1 cellular context compared by ENCODE assay signal in genomic region chr15:40098489-40099261, GRCh38.
TF ChIP-seq lines count a peak whose summit lies in the region.

No MANE protein-coding gene starts in this region.

TF ChIP-seq in HEK293, 187 proteins besides CTCF, POLR2A, EP300 and RAD21 (continued from another document and continues in another):
- TF ChIP-seq ZBTB44 (tag by site-specific recombination; IDR thresholded peaks at IDR 0.05), result 0 out of 2 replicates have a peak, but pooled peaks have one; percentile 8
- TF ChIP-seq ZNF416 (tag by site-specific recombination; IDR thresholded peaks at IDR 0.05), result no peak
- peak; percentile 76 for TF ChIP-seq REST (tag by site-specific recombination; IDR thresholded peaks at IDR 0.05)
- peak; percentile 41; the same call in 1 of the 2 replicates for TF ChIP-seq ZFP69B (tag by site-specific recombination; IDR thresholded peaks at IDR 0.05)
- peak; percentile 92 for TF ChIP-seq ZBTB48 (tag by site-specific recombination; IDR thresholded peaks at IDR 0.05)
- peak; percentile 89 for TF ChIP-seq ZNF843 (tag by site-specific recombination; IDR thresholded peaks at IDR 0.05)
- peak; percentile 64 for TF ChIP-seq ZNF660 (tag by site-specific recombination; IDR thresholded peaks at IDR 0.05)
- no peak for TF ChIP-seq ZNF48 (tag by site-specific recombination; IDR thresholded peaks at IDR 0.05)
- TF ChIP-seq ZNF449 (tag by site-specific recombination; IDR thresholded peaks at IDR 0.05), result peak; percentile 42; the same call in 1 of the 2 replicates
- no peak for TF ChIP-seq ZNF112 (tag by site-specific recombination; IDR thresholded peaks at IDR 0.05)
- no peak for TF ChIP-seq ZNF140 (tag by site-specific recombination; IDR thresholded peaks at IDR 0.05)
- no peak for TF ChIP-seq ZNF529 (tag by site-specific recombination; IDR thresholded peaks at IDR 0.05; ENCODE audit: insufficient replicate concordance)
- TF ChIP-seq ZNF513 (tag by site-specific recombination; IDR thresholded peaks at IDR 0.05), result no peak
- no peak for TF ChIP-seq ZNF514 (tag by site-specific recombination; IDR thresholded peaks at IDR 0.05)
- TF ChIP-seq SCRT2 (tag by site-specific recombination; IDR thresholded peaks at IDR 0.05), result 0 out of 2 replicates have a peak, but pooled peaks have one; percentile 22
- no peak for TF ChIP-seq ZBTB49 (tag by site-specific recombination; IDR thresholded peaks at IDR 0.05; ENCODE audit: low read depth)
- TF ChIP-seq KLF7 (tag by site-specific recombination; IDR thresholded peaks at IDR 0.05; ENCODE audit: borderline replicate concordance), result peak; percentile 16; the same call in 1 of the 2 replicates
- peak; percentile 61; the same call in 1 of the 2 replicates for TF ChIP-seq ZNF394 (tag by site-specific recombination; IDR thresholded peaks at IDR 0.05; ENCODE audit: borderline replicate concordance)
- TF ChIP-seq TRIM28 (IDR thresholded peaks at IDR 0.05; ENCODE audit: borderline replicate concordance, low read length), result no peak
- no peak for TF ChIP-seq INSM2 (tag by site-specific recombination; IDR thresholded peaks at IDR 0.05)
- no peak for TF ChIP-seq ZNF571 (tag by site-specific recombination; IDR thresholded peaks at IDR 0.05)
- no peak for TF ChIP-seq ZNF530 (tag by site-specific recombination; IDR thresholded peaks at IDR 0.05; ENCODE audit: low read depth)
- TF ChIP-seq ZNF138 (tag by site-specific recombination; IDR thresholded peaks at IDR 0.05; ENCODE audit: borderline replicate concordance), result no peak
- TF ChIP-seq ZNF121 (tag by site-specific recombination; IDR thresholded peaks at IDR 0.05), result no peak
- no peak for TF ChIP-seq ZNF132 (tag by site-specific recombination; IDR thresholded peaks at IDR 0.05; ENCODE audit: borderline replicate concordance)
- no peak for TF ChIP-seq HOXC10 (CRISPR knock-in tag; IDR thresholded peaks at IDR 0.05)
- peak; percentile 79 for TF ChIP-seq ZNF692 (tag by site-specific recombination; IDR thresholded peaks at IDR 0.05)
- TF ChIP-seq ZNF311 (tag by site-specific recombination; IDR thresholded peaks at IDR 0.05; ENCODE audit: borderline replicate concordance), result no peak
- no peak for TF ChIP-seq ZNF837 (tag by site-specific recombination; IDR thresholded peaks at IDR 0.05)
- no peak for TF ChIP-seq ZFP41 (tag by site-specific recombination; IDR thresholded peaks at IDR 0.05; ENCODE audit: borderline replicate concordance)
- no peak for TF ChIP-seq ZSCAN16 (tag by site-specific recombination; IDR thresholded peaks at IDR 0.05)
- TF ChIP-seq ZNF664 (tag by site-specific recombination; IDR thresholded peaks at IDR 0.05), result no peak
- no peak for TF ChIP-seq BCL11A (tag by site-specific recombination; IDR thresholded peaks at IDR 0.05; ENCODE audit: low read depth)
- no peak for TF ChIP-seq ZNF549 (tag by site-specific recombination; IDR thresholded peaks at IDR 0.05)
- no peak for TF ChIP-seq ZNF202 (tag by site-specific recombination; IDR thresholded peaks at IDR 0.05; ENCODE audit: borderline replicate concordance)
- TF ChIP-seq ZNF654 (tag by site-specific recombination; IDR thresholded peaks at IDR 0.05; ENCODE audit: low read depth), result no peak
- TF ChIP-seq ZNF707 (tag by site-specific recombination; IDR thresholded peaks at IDR 0.05), result no peak
- no peak for TF ChIP-seq GLI2 (tag by site-specific recombination; IDR thresholded peaks at IDR 0.05; ENCODE audit: borderline replicate concordance, low read depth)
- TF ChIP-seq ZNF366 (tag by site-specific recombination; conservative IDR thresholded peaks at IDR 0.05), result peak; percentile 85
- TF ChIP-seq ZSCAN4 (tag by site-specific recombination; IDR thresholded peaks at IDR 0.05), result 0 out of 2 replicates have a peak, but pooled peaks have one; percentile 45
- no peak for TF ChIP-seq ZNF645 (tag by site-specific recombination; IDR thresholded peaks at IDR 0.05)
- peak; percentile 40; the same call in 1 of the 2 replicates for TF ChIP-seq MZF1 (tag by site-specific recombination; IDR thresholded peaks at IDR 0.05; ENCODE audit: borderline replicate concordance)
- no peak for TF ChIP-seq ZNF621 (tag by site-specific recombination; IDR thresholded peaks at IDR 0.05)
- peak; percentile 46; the same call in 1 of the 2 replicates for TF ChIP-seq PRDM1 (tag by site-specific recombination; IDR thresholded peaks at IDR 0.05)
- TF ChIP-seq ZNF169 (tag by site-specific recombination; IDR thresholded peaks at IDR 0.05), result no peak
- TF ChIP-seq ZNF211 (tag by site-specific recombination; IDR thresholded peaks at IDR 0.05; ENCODE audit: low read depth), result no peak
- no peak for TF ChIP-seq ZNF768 (tag by site-specific recombination; IDR thresholded peaks at IDR 0.05)
- no peak for TF ChIP-seq ZNF391 (tag by site-specific recombination; IDR thresholded peaks at IDR 0.05; ENCODE audit: borderline replicate concordance, low read depth)
- no peak for TF ChIP-seq KLF1 (tag by site-specific recombination; IDR thresholded peaks at IDR 0.05)
- no peak for TF ChIP-seq ZNF544 (tag by site-specific recombination; IDR thresholded peaks at IDR 0.05)
